ENCODE assay signal across 1 cellular context in genomic region chr5:141003791-141004601, GRCh38.
TF ChIP-seq lines count a peak whose summit lies in the region.

No MANE protein-coding gene starts in this region.

TF ChIP-seq in A549, 52 proteins besides CTCF, POLR2A, EP300 and RAD21 (continued from another document):
- TF ChIP-seq, protein P1, sequence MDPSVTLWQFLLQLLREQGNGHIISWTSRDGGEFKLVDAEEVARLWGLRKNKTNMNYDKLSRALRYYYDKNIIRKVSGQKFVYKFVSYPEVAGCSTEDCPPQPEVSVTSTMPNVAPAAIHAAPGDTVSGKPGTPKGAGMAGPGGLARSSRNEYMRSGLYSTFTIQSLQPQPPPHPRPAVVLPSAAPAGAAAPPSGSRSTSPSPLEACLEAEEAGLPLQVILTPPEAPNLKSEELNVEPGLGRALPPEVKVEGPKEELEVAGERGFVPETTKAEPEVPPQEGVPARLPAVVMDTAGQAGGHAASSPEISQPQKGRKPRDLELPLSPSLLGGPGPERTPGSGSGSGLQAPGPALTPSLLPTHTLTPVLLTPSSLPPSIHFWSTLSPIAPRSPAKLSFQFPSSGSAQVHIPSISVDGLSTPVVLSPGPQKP (IDR thresholded peaks at IDR 0.05; ENCODE audit: low read depth, low read length) = no peak
- TF ChIP-seq FOSL2 (IDR thresholded peaks at IDR 0.05) (peak; percentile 66), FOSL2 (CRISPR knock-in tag; IDR thresholded peaks at IDR 0.05) (peak; percentile 70), EHMT2 (IDR thresholded peaks at IDR 0.05; ENCODE audit: low read depth) (no peak), KDM5A (IDR thresholded peaks at IDR 0.05) (no peak), HOXB13 (CRISPR knock-in tag; IDR thresholded peaks at IDR 0.05; ENCODE audit: low read depth) (no peak), ZFP36 (IDR thresholded peaks at IDR 0.05; ENCODE audit: borderline replicate concordance, partially characterized antibody) (no peak), NFE2L2 (conservative IDR thresholded peaks at IDR 0.05; ENCODE audit: low read length) (0 out of 2 replicates have a peak, but pooled peaks have one; percentile 25), ZNF302 (CRISPR knock-in tag; IDR thresholded peaks at IDR 0.05) (no peak), MYC (IDR thresholded peaks at IDR 0.05; ENCODE audit: borderline replicate concordance, low read length) (no peak), MAFK (IDR thresholded peaks at IDR 0.05; ENCODE audit: partially characterized antibody) (peak; percentile 40), CHD4 (IDR thresholded peaks at IDR 0.05; ENCODE audit: borderline replicate concordance) (no peak), PHF8 (IDR thresholded peaks at IDR 0.05; ENCODE audit: borderline replicate concordance, low read depth) (no peak), RNF2 (IDR thresholded peaks at IDR 0.05; ENCODE audit: borderline replicate concordance, low read depth) (no peak), SREBF2 (IDR thresholded peaks at IDR 0.05) (no peak), EHF (CRISPR knock-in tag; IDR thresholded peaks at IDR 0.05) (no peak), NPAS2 (CRISPR knock-in tag; IDR thresholded peaks at IDR 0.05; ENCODE audit: borderline replicate concordance) (no peak), FOXS1 (CRISPR knock-in tag; IDR thresholded peaks at IDR 0.05) (no peak), SMC3 (IDR thresholded peaks at IDR 0.05) (no peak), JUNB (IDR thresholded peaks at IDR 0.05) (peak; percentile 75)
- TF ChIP-seq, protein P2, sequence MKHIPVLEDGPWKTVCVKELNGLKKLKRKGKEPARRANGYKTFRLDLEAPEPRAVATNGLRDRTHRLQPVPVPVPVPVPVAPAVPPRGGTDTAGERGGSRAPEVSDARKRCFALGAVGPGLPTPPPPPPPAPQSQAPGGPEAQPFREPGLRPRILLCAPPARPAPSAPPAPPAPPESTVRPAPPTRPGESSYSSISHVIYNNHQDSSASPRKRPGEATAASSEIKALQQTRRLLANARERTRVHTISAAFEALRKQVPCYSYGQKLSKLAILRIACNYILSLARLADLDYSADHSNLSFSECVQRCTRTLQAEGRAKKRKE (CRISPR knock-in tag; IDR thresholded peaks at IDR 0.05; ENCODE audit: low read depth) = no peak
- TF ChIP-seq, protein P3, sequence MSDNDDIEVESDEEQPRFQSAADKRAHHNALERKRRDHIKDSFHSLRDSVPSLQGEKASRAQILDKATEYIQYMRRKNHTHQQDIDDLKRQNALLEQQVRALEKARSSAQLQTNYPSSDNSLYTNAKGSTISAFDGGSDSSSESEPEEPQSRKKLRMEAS (IDR thresholded peaks at IDR 0.05) = peak; percentile 62
